Comparison of ENCODE assay signal across 27 cellular contexts in the genomic region with DNA sequence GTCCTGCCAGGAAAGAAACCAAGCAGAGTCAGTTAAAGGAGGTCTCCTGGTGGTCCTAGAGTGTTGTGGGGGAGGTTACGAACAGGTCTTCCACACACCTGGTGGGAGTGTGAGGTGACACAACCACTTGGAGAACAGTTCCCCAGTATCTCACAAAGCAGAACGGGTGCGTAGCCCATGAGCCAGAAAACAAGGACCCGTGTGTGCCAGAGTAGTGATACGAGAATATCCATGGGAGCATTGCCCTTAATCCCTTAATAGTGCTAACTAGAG. TPM values are rescaled to one million over a fixed set of nuclear protein-coding genes. Genes with fewer than 3 reads are reported as not detected.
"Had no signal": no experiment of that assay in that cellular context is flagged by ENCODE, and none has a peak within 500 bp of the region (broad histone marks: within the 10 kb centered on the region; RNA-seq: fewer than 3 reads in every experiment).

No MANE protein-coding gene starts in this region.

- H3K27ac ChIP-seq: left ventricle myocardium inferior, ovary, prostate gland, skin epidermis, transverse colon, vagina had no signal

- DNase-seq: hypothalamus; immature natural killer cell; kidney; left colon; left ventricle myocardium inferior; naive thymus-derived CD8-positive, alpha-beta T cell; ovary; retina; right cardiac atrium; stimulated activated CD4-positive, alpha-beta T cell treated with anti-CD3 and anti-CD28 coated beads, Interleukin-12 subunit alpha, Interleukin-12 subunit beta, amount 100 ng/mL, for 4 hours; stimulated activated CD4-positive, alpha-beta T cell treated with anti-CD3 and anti-CD28 coated beads, Interleukin-15, amount 100 ng/mL, for 24 hours; stimulated activated CD4-positive, alpha-beta T cell treated with anti-CD3 and anti-CD28 coated beads, Interleukin-2, amount 100 ng/mL, for 24 hours; stimulated activated CD4-positive, alpha-beta T cell treated with anti-CD3 and anti-CD28 coated beads, Interleukin-4, amount 100 ng/mL, for 1 hour; stimulated activated naive CD4-positive, alpha-beta T cell treated with Interleukin-2 at 50 U/mL for 16 hours; stimulated activated naive CD8-positive, alpha-beta T cell treated with anti-CD3 and anti-CD28 coated beads, Interleukin-15, amount 100 ng/mL, for 72 hours; substantia nigra; transverse colon had no signal

- H3K27me3 ChIP-seq: ovary, transverse colon, upper lobe of left lung, vagina had no signal

- ATAC-seq: left colon; naive thymus-derived CD8-positive, alpha-beta T cell; right cardiac atrium; sciatic nerve; stimulated activated effector memory CD8-positive, alpha-beta T cell treated with anti-CD3 and anti-CD28 coated beads, Interleukin-12 subunit alpha, Interleukin-12 subunit beta, amount 100 ng/mL, for 72 hours; stimulated activated naive CD8-positive, alpha-beta T cell treated with anti-CD3 and anti-CD28 coated beads, Interleukin-15, amount 100 ng/mL, for 72 hours had no signal

- H3K4me1 ChIP-seq: prostate gland, vagina had no signal

- H3K36me3 ChIP-seq: left ventricle myocardium inferior, ovary, prostate gland, transverse colon, upper lobe of left lung, vagina had no signal

- H3K27ac Mint-ChIP-seq: immature natural killer cell; nephron; stimulated activated effector memory CD8-positive, alpha-beta T cell treated with anti-CD3 and anti-CD28 coated beads, Interleukin-12 subunit alpha, Interleukin-12 subunit beta, amount 100 ng/mL, for 72 hours; stimulated activated naive CD8-positive, alpha-beta T cell treated with anti-CD3 and anti-CD28 coated beads, Interleukin-15, amount 100 ng/mL, for 72 hours had no signal

- H3K9me3 Mint-ChIP-seq: immature natural killer cell; naive thymus-derived CD8-positive, alpha-beta T cell; nephron; neural crest cell; stimulated activated effector memory CD8-positive, alpha-beta T cell treated with anti-CD3 and anti-CD28 coated beads, Interleukin-12 subunit alpha, Interleukin-12 subunit beta, amount 100 ng/mL, for 72 hours; stimulated activated naive CD8-positive, alpha-beta T cell treated with anti-CD3 and anti-CD28 coated beads, Interleukin-15, amount 100 ng/mL, for 72 hours had no signal

- H3K4me3 Mint-ChIP-seq: immature natural killer cell; naive thymus-derived CD8-positive, alpha-beta T cell; nephron; neural crest cell; stimulated activated effector memory CD8-positive, alpha-beta T cell treated with anti-CD3 and anti-CD28 coated beads, Interleukin-12 subunit alpha, Interleukin-12 subunit beta, amount 100 ng/mL, for 72 hours; stimulated activated naive CD8-positive, alpha-beta T cell treated with anti-CD3 and anti-CD28 coated beads, Interleukin-15, amount 100 ng/mL, for 72 hours had no signal

- H3K27me3 Mint-ChIP-seq: stimulated activated naive CD8-positive, alpha-beta T cell treated with anti-CD3 and anti-CD28 coated beads, Interleukin-15, amount 100 ng/mL, for 72 hours had no signal

- H3K4me1 Mint-ChIP-seq: immature natural killer cell; naive thymus-derived CD8-positive, alpha-beta T cell; nephron; neural crest cell; stimulated activated effector memory CD8-positive, alpha-beta T cell treated with anti-CD3 and anti-CD28 coated beads, Interleukin-12 subunit alpha, Interleukin-12 subunit beta, amount 100 ng/mL, for 72 hours; stimulated activated naive CD8-positive, alpha-beta T cell treated with anti-CD3 and anti-CD28 coated beads, Interleukin-15, amount 100 ng/mL, for 72 hours had no signal

- H3K36me3 Mint-ChIP-seq: immature natural killer cell; naive thymus-derived CD8-positive, alpha-beta T cell; stimulated activated effector memory CD8-positive, alpha-beta T cell treated with anti-CD3 and anti-CD28 coated beads, Interleukin-12 subunit alpha, Interleukin-12 subunit beta, amount 100 ng/mL, for 72 hours had no signal

- H3K9me3 ChIP-seq: left ventricle myocardium inferior, ovary, prostate gland, transverse colon, upper lobe of left lung, vagina had no signal

- FAIRE-seq: islet of Langerhans, kidney had no signal

- H3K4me3 ChIP-seq: left ventricle myocardium inferior, lung, ovary, prostate gland, skin epidermis, transverse colon, upper lobe of left lung, vagina had no signal

RNA-seq across cellular contexts. Expression of a gene that starts 21.7 kb away (rescaled TPM):
- total RNA-seq: naive thymus-derived CD8-positive, alpha-beta T cell had no signal
